ENCODE assay signal across 8 cellular contexts in genomic region chr13:79423801-79424642, GRCh38. TPM values are rescaled to one million over a fixed set of nuclear protein-coding genes. Genes with fewer than 3 reads are reported as not detected.
A peak's percentile ranks its signal among the peaks of the same experiment; 100 is the strongest.
DNase-seq lines count a peak whose midpoint lies in the region; ATAC-seq, FAIRE-seq and TF ChIP-seq lines count a peak whose summit lies in the region.

No MANE protein-coding gene starts in this region.

- H3K9ac ChIP-seq in liver (ENCODE audit: low read depth in 1 of 2, low read length in 2 of 2): no peak overlapping the region

- FAIRE-seq in GM18507 (lab: Jason Lieb, UNC): peak; percentile 84
- FAIRE-seq in bronchial epithelial cell (lab: Jason Lieb, UNC): no peak

- POLR2A ChIA-PET in BJ (lab: Charles Lee): interaction anchor here (0.5 to 0.6 kb wide), 3 partner anchors 61 to 119 kb away, joined by 4 to 10 read pairs (median 8); no protein-coding TSS in a partner anchor

- H3K27me3 ChIP-seq in BJ (ENCODE audit: control insufficient read depth, insufficient read depth, low read length) (no peaks in the 10 kb centered on the region), bronchial epithelial cell (ENCODE audit: control insufficient read depth, insufficient read depth, low read length) (no peaks in the 10 kb centered on the region), liver (ENCODE audit: control insufficient read depth in 4 of 4, insufficient read depth in 4 of 4, low read length in 3 of 4) (no peaks in the 10 kb centered on the region)

- no peak overlapping the region for H3K27ac ChIP-seq in liver (ENCODE audit: low read depth in 1 of 2, low read length in 2 of 2)

- H3K36me3 ChIP-seq in BJ (ENCODE audit: control insufficient read depth, insufficient read depth, low read length): no peaks in the 10 kb centered on the region
- no peaks in the 10 kb centered on the region for H3K36me3 ChIP-seq in bronchial epithelial cell (ENCODE audit: control insufficient read depth, insufficient read depth, low read length)
- H3K36me3 ChIP-seq in liver (ENCODE audit: control insufficient read depth in 4 of 4, insufficient read depth in 3 of 4, low read depth in 1 of 4, low read length in 3 of 4): no peaks in the 10 kb centered on the region

- no peaks in the 10 kb centered on the region for H3K9me3 ChIP-seq in liver (ENCODE audit: control insufficient read depth in 4 of 4, low read length in 3 of 4)

- peak; percentile 84 to 87 for TF ChIP-seq RAD21 in liver (IDR thresholded peaks at IDR 0.05)

- TF ChIP-seq CTCF in BJ (IDR thresholded peaks at IDR 0.05; ENCODE audit: insufficient read depth, low read depth, low read length) (peak; percentile 60), bronchial epithelial cell (IDR thresholded peaks at IDR 0.05; ENCODE audit: insufficient read depth, low read length, severe bottlenecking) (peak; percentile 39), liver (IDR thresholded peaks at IDR 0.05; ENCODE audit: low read depth, low read length, missing input control) (peak; percentile 78)

- no peak overlapping the region for H3K4me3 ChIP-seq in BJ (ENCODE audit: low read depth, low read length)
- H3K4me3 ChIP-seq in bronchial epithelial cell (ENCODE audit: low read depth, low read length): no peak overlapping the region
- H3K4me3 ChIP-seq in liver (ENCODE audit: low read depth in 1 of 3, low read length in 3 of 3): no peak overlapping the region

- no peak for DNase-seq in BJ (ENCODE audit: low read depth)
- DNase-seq in GM18507 (ENCODE audit: extremely low spot score, insufficient read length, low read depth): no peak
- peak; percentile 52 for DNase-seq in NCI-H526 treated with DMSO at 0.1 percent for 48 hours (lab: John Stamatoyannopoulos, UW)
- DNase-seq in bronchial epithelial cell (ENCODE audit: low read depth): peak; percentile 56
- no peak for DNase-seq in T-helper 9 cell
- DNase-seq in activated CD8-positive, alpha-beta memory T cell treated with anti-CD3 and anti-CD28 coated beads, Interleukin-2, amount 50 U/mL, for 48 hours: no peak

- WGBS in liver: 37% methylated on average over 2 of the region's 2 CpGs

- CTCF ChIA-PET in BJ (lab: Yijun Ruan, JAX): interaction anchor here (0.7 to 4.0 kb wide), 21 partner anchors 9 to 915 kb away, joined by 3 to 55 read pairs (median 4); partner anchors contain the start of genes NDFIP2 and RBM26

- ATAC-seq in HG02885 (IDR thresholded peaks at IDR 0.05; ENCODE audit: poor library complexity, unreplicated experiment): peak; percentile 84

- H3K4me1 ChIP-seq in liver (ENCODE audit: control insufficient read depth in 4 of 4, insufficient read depth in 4 of 4, low read length in 3 of 4): no peaks in the 10 kb centered on the region

TF ChIP-seq in liver, 16 proteins besides CTCF, POLR2A, EP300 and RAD21:
- TF ChIP-seq FOXA1 (IDR thresholded peaks at IDR 0.05): no peak
- TF ChIP-seq HNF4A (conservative IDR thresholded peaks at IDR 0.05): no peak
- TF ChIP-seq RXRA (IDR thresholded peaks at IDR 0.05): no peak
- TF ChIP-seq GABPA (IDR thresholded peaks at IDR 0.05 in 1 of 2, conservative IDR thresholded peaks at IDR 0.05 in 1 of 2): no peak
- no peak for TF ChIP-seq REST (IDR thresholded peaks at IDR 0.05)
- TF ChIP-seq HNF4G (IDR thresholded peaks at IDR 0.05): no peak
TF ChIP-seq in liver: peak in this region for 0.

RNA-seq across cellular contexts. Expression of gene RBM26, which starts 18.0 kb away (rescaled TPM):
- polyA plus RNA-seq in BJ (2011; rRNA removed) (7.9 and 14.2 TPM in 2 replicates), liver (1 to 10 TPM; 6.4 to 9.1 TPM)
- polyA minus RNA-seq in BJ (2011; rRNA and poly(A)+ RNA removed): 19.0 and 19.2 TPM in 2 replicates
- total RNA-seq in bronchial epithelial cell (13.7 and 15.7 TPM in 2 replicates), liver (10 to 100 TPM; 15.5 to 18.4 TPM)

RNA-seq across cellular contexts. Expression of gene NDFIP2, which starts 56.9 kb away (rescaled TPM):
- polyA plus RNA-seq in BJ (2011; rRNA removed) (53.8 and 71.5 TPM in 2 replicates), liver (10 to 100 TPM; 16.0 to 16.6 TPM)
- 40.7 and 61.8 TPM in 2 replicates for polyA minus RNA-seq in BJ (2011; rRNA and poly(A)+ RNA removed)
- total RNA-seq in bronchial epithelial cell (61.7 and 80.0 TPM in 2 replicates), liver (10 to 100 TPM; 15.5 to 22.2 TPM)

Comparison
In these comparisons a context has a peak if more than half of its experiments do, and no peak if none do; other contexts are left out.
1. DNase-seq: peak in NCI-H526 treated with DMSO at 0.1 percent for 48 hours (single experiment) and bronchial epithelial cell (single experiment); none in BJ (single experiment), GM18507 (single experiment), T-helper 9 cell (single experiment) and activated CD8-positive, alpha-beta memory T cell treated with anti-CD3 and anti-CD28 coated beads, Interleukin-2, amount 50 U/mL, for 48 hours (single experiment).
2. Peak in every context shown above with its lines, with median percentiles within 50 percentile points of each other: CTCF ChIP-seq.